Comparison of ENCODE assay signal across 8 cellular contexts in genomic region chr20:63628246-63628975, GRCh38. TPM values are rescaled to one million over a fixed set of nuclear protein-coding genes. Genes with fewer than 3 reads are reported as not detected.
DNase-seq lines count a peak whose midpoint lies in the region; ATAC-seq and TF ChIP-seq lines count a peak whose summit lies in the region.

No MANE protein-coding gene starts in this region.

- peak overlapping the region; percentile 95 to 98 for H3K4me3 ChIP-seq in prostate gland

- no peaks in the 10 kb centered on the region for H3K4me1 ChIP-seq in prostate gland (replicated peaks)

- H3K27ac ChIP-seq in prostate gland: peak overlapping the region; percentile 94 to 97

- no peak for TF ChIP-seq POLR2A in prostate gland (IDR thresholded peaks at IDR 0.05)

- intact Hi-C loops in prostate gland (cut with DNase I): loop anchor here (10.0 kb wide), 1 partner anchor 336 kb away; the partner anchor contains the start of gene ZNF512B

- no peaks in the 10 kb centered on the region for H3K36me3 ChIP-seq in prostate gland

- ATAC-seq in HG02678 (IDR thresholded peaks at IDR 0.05; ENCODE audit: unreplicated experiment): no peak
- no peak for ATAC-seq in GM19351 (IDR thresholded peaks at IDR 0.05; ENCODE audit: unreplicated experiment)

- DNase-seq in D341Med (ENCODE audit: low spot score) (peak; percentile 74), KBM-7 (peak; percentile 90), OCI-M2 (lab: John Stamatoyannopoulos, UW; ENCODE audit: unreplicated experiment) (peak; percentile 94), foreskin melanocyte (peak; percentile 66), prostate gland (ENCODE audit: low spot score) (peak; percentile 54)
- DNase-seq in activated effector memory CD4-positive, alpha-beta T cell treated with Interleukin-2 at 50 U/mL for 16 hours: peak; percentile 55

- no peaks in the 10 kb centered on the region for H3K27me3 ChIP-seq in prostate gland (replicated peaks; ENCODE audit: insufficient read depth)

- in situ Hi-C loops in KBM-7 (cut with MboI; ENCODE audit: low pct_unique_long_range_greater_than_20kb, low sequenced_read_pairs): no loop called here

- 21% methylated on average over 22 of the region's 22 CpGs for WGBS in prostate gland

- no peaks in the 10 kb centered on the region for H3K9me3 ChIP-seq in prostate gland

- TF ChIP-seq CTCF in prostate gland (IDR thresholded peaks at IDR 0.05): no peak

RNA-seq across cellular contexts. Expression of gene GMEB2, which starts 1.5 kb away (rescaled TPM):
- total RNA-seq in prostate gland: 10 to 100 TPM; 18.4 to 27.9 TPM

RNA-seq across cellular contexts. Expression of gene STMN3, which starts 24.8 kb away (rescaled TPM):
- 10 to 100 TPM; 21.2 to 24.5 TPM for total RNA-seq in prostate gland

RNA-seq across cellular contexts. Expression of gene RTEL1, which starts 29.7 kb away (rescaled TPM):
- total RNA-seq in prostate gland: 10 to 100 TPM; 21.8 to 42.6 TPM

RNA-seq across cellular contexts. Expression of gene HELZ2, which starts 54.4 kb away (rescaled TPM):
- total RNA-seq in prostate gland: 10 to 100 TPM; 37.1 to 46.1 TPM
